ENCODE assay signal across 21 cellular contexts in genomic region chr13:66222926-66223325, GRCh38.
DNase-seq lines count a peak whose midpoint lies in the region; ATAC-seq and TF ChIP-seq lines count a peak whose summit lies in the region.
"Had no signal": no experiment of that assay in that cellular context is flagged by ENCODE, and none has a peak within 500 bp of the region (broad histone marks: within the 10 kb centered on the region; RNA-seq: fewer than 3 reads in every experiment).

No MANE protein-coding gene starts in this region.

- H3K4me1 Mint-ChIP-seq in WTC11 = peaks cover 61% of the 10 kb centered on the region
- H3K4me1 Mint-ChIP-seq: activated B cell treated with CpG ODN at 0.5 μM for 24 hours had no signal

- POLR2A ChIA-PET in WTC11 (lab: Charles Lee) = no interaction called here

- 53 to 67% methylated on average over 3 to 4 of the region's 4 CpGs for WGBS in esophagus squamous epithelium, 2 donors

- no peaks in the 10 kb centered on the region for H3K36me3 ChIP-seq in esophagus squamous epithelium
- H3K36me3 ChIP-seq: cardiac muscle cell, esophagus muscularis mucosa, sigmoid colon had no signal

- H3K9me3 Mint-ChIP-seq in WTC11 = no peaks in the 10 kb centered on the region
- H3K9me3 Mint-ChIP-seq: activated B cell treated with CpG ODN at 0.5 μM for 24 hours, H9 had no signal

- no peak for TF ChIP-seq CTCF in esophagus squamous epithelium (IDR thresholded peaks at IDR 0.05)
- no peak for TF ChIP-seq CTCF in WTC11 (IDR thresholded peaks at IDR 0.05)

- DNase-seq in AML-193 (lab: John Stamatoyannopoulos, UW) (peak; percentile 85), NOMO-1 treated with dmso at 0.1 percent for 144 hours (lab: John Stamatoyannopoulos, UW; ENCODE audit: unreplicated experiment) (peak; percentile 8), esophagus squamous epithelium (lab: John Stamatoyannopoulos, UW) (no peak), NCI-H2196 treated with DMSO at 0.1 percent for 48 hours (lab: John Stamatoyannopoulos, UW; ENCODE audit: unreplicated experiment) (no peak), WTC11 (ENCODE audit: low spot score) (no peak)
- DNase-seq: activated B cell treated with CpG ODN at 0.5 μM for 24 hours; activated CD8-positive, alpha-beta memory T cell treated with anti-CD3 and anti-CD28 coated beads for 24 hours; C1 segment of cervical spinal cord; DMS153; H9; NCI-H2171; NCI-H774; sigmoid colon had no signal

- H3K27me3 ChIP-seq in esophagus squamous epithelium = no peaks in the 10 kb centered on the region
- H3K27me3 ChIP-seq: cardiac muscle cell, esophagus muscularis mucosa, sigmoid colon had no signal

- no peak overlapping the region for H3K27ac ChIP-seq in esophagus squamous epithelium
- H3K27ac ChIP-seq: A549, cardiac muscle cell, esophagus muscularis mucosa, sigmoid colon had no signal

- peak; percentile 45 for ATAC-seq in GM19468 (IDR thresholded peaks at IDR 0.05; ENCODE audit: extremely low read depth, unreplicated experiment)
- ATAC-seq in HG02973 (IDR thresholded peaks at IDR 0.05; ENCODE audit: unreplicated experiment) = peak; percentile 69
- no peak for ATAC-seq in WTC11
- ATAC-seq in HG03097 (IDR thresholded peaks at IDR 0.05; ENCODE audit: low FRiP score, unreplicated experiment) = no peak
- ATAC-seq: A549, K562 had no signal

- intact Hi-C loops in esophagus squamous epithelium (cut with DNase I) = no loop called here

- no peaks in the 10 kb centered on the region for H3K9me3 ChIP-seq in esophagus squamous epithelium
- H3K9me3 ChIP-seq: A549, esophagus muscularis mucosa, sigmoid colon had no signal

- H3K4me3 Mint-ChIP-seq in WTC11 = no peak overlapping the region
- H3K4me3 Mint-ChIP-seq: activated B cell treated with CpG ODN at 0.5 μM for 24 hours; activated T-helper 1 cell treated with anti-CD3 and anti-CD28 coated beads, Interleukin-12 subunit alpha, Interleukin-12 subunit beta, Interleukin-2, Interleukin-4 antibody, amounts not matched to agents 30 ng/mL and 10 ng/mL and 1 ng/mL, durations not matched to agents 14 hours and 24 hours and 36 hours; H9 had no signal

- no peaks in the 10 kb centered on the region for H3K4me1 ChIP-seq in esophagus squamous epithelium
- H3K4me1 ChIP-seq: A549, esophagus muscularis mucosa had no signal

- H3K27ac Mint-ChIP-seq in WTC11 = no peak overlapping the region
- H3K27ac Mint-ChIP-seq: activated B cell treated with CpG ODN at 0.5 μM for 24 hours; activated T-helper 1 cell treated with anti-CD3 and anti-CD28 coated beads, Interleukin-12 subunit alpha, Interleukin-12 subunit beta, Interleukin-2, Interleukin-4 antibody, amounts not matched to agents 30 ng/mL and 10 ng/mL and 1 ng/mL, durations not matched to agents 14 hours and 24 hours and 36 hours; H9 had no signal

- CTCF ChIA-PET in WTC11 (lab: Charles Lee) = no interaction called here

- 0 out of 2 replicates have a peak, but pooled peaks cover 2% of the 10 kb centered on the region for H3K36me3 Mint-ChIP-seq in WTC11

- no peak for TF ChIP-seq POLR2A in esophagus squamous epithelium (IDR thresholded peaks at IDR 0.05)

- H3K27me3 Mint-ChIP-seq in WTC11 (ENCODE audit: low read depth) = peaks cover 92% of the 10 kb centered on the region
- H3K27me3 Mint-ChIP-seq: activated B cell treated with CpG ODN at 0.5 μM for 24 hours had no signal

- H3K4me3 ChIP-seq in esophagus squamous epithelium = no peak overlapping the region
- H3K4me3 ChIP-seq: A549, cardiac muscle cell, esophagus muscularis mucosa, K562, sigmoid colon had no signal

TF ChIP-seq in WTC11, 78 proteins besides CTCF, POLR2A, EP300 and RAD21 (continues in another document):
- TF ChIP-seq ZMAT4 (CRISPR knock-in tag; IDR thresholded peaks at IDR 0.05) (no peak), ZNF263 (CRISPR knock-in tag; IDR thresholded peaks at IDR 0.05; ENCODE audit: low read depth) (no peak), ZNF138 (CRISPR knock-in tag; conservative IDR thresholded peaks at IDR 0.05) (no peak), HMGXB4 (CRISPR knock-in tag; IDR thresholded peaks at IDR 0.05) (no peak), MAX (CRISPR knock-in tag; IDR thresholded peaks at IDR 0.05) (no peak), SMAD3 (CRISPR knock-in tag; IDR thresholded peaks at IDR 0.05; ENCODE audit: borderline replicate concordance) (no peak), HMGA2 (CRISPR knock-in tag; IDR thresholded peaks at IDR 0.05) (no peak), ZNF232 (CRISPR knock-in tag; IDR thresholded peaks at IDR 0.05) (no peak)
- TF ChIP-seq, protein P1, sequence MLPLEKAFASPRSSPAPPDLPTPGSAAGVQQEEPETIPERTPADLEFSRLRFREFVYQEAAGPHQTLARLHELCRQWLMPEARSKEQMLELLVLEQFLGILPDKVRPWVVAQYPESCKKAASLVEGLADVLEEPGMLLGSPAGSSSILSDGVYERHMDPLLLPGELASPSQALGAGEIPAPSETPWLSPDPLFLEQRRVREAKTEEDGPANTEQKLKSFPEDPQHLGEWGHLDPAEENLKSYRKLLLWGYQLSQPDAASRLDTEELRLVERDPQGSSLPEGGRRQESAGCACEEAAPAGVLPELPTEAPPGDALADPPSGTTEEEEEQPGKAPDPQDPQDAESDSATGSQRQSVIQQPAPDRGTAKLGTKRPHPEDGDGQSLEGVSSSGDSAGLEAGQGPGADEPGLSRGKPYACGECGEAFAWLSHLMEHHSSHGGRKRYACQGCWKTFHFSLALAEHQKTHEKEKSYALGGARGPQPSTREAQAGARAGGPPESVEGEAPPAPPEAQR (CRISPR knock-in tag; IDR thresholded peaks at IDR 0.05) = no peak
- TF ChIP-seq, protein P2, sequence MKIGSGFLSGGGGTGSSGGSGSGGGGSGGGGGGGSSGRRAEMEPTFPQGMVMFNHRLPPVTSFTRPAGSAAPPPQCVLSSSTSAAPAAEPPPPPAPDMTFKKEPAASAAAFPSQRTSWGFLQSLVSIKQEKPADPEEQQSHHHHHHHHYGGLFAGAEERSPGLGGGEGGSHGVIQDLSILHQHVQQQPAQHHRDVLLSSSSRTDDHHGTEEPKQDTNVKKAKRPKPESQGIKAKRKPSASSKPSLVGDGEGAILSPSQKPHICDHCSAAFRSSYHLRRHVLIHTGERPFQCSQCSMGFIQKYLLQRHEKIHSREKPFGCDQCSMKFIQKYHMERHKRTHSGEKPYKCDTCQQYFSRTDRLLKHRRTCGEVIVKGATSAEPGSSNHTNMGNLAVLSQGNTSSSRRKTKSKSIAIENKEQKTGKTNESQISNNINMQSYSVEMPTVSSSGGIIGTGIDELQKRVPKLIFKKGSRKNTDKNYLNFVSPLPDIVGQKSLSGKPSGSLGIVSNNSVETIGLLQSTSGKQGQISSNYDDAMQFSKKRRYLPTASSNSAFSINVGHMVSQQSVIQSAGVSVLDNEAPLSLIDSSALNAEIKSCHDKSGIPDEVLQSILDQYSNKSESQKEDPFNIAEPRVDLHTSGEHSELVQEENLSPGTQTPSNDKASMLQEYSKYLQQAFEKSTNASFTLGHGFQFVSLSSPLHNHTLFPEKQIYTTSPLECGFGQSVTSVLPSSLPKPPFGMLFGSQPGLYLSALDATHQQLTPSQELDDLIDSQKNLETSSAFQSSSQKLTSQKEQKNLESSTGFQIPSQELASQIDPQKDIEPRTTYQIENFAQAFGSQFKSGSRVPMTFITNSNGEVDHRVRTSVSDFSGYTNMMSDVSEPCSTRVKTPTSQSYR (CRISPR knock-in tag; IDR thresholded peaks at IDR 0.05) = no peak
- TF ChIP-seq, protein P3, sequence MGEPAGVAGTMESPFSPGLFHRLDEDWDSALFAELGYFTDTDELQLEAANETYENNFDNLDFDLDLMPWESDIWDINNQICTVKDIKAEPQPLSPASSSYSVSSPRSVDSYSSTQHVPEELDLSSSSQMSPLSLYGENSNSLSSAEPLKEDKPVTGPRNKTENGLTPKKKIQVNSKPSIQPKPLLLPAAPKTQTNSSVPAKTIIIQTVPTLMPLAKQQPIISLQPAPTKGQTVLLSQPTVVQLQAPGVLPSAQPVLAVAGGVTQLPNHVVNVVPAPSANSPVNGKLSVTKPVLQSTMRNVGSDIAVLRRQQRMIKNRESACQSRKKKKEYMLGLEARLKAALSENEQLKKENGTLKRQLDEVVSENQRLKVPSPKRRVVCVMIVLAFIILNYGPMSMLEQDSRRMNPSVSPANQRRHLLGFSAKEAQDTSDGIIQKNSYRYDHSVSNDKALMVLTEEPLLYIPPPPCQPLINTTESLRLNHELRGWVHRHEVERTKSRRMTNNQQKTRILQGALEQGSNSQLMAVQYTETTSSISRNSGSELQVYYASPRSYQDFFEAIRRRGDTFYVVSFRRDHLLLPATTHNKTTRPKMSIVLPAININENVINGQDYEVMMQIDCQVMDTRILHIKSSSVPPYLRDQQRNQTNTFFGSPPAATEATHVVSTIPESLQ (CRISPR knock-in tag; IDR thresholded peaks at IDR 0.05) = no peak

Comparison
In these comparisons a context has a peak if more than half of its experiments do, and no peak if none do; other contexts are left out.
1. DNase-seq: peak in AML-193 (2 of 2) and NOMO-1 treated with dmso at 0.1 percent for 144 hours (single experiment); none in esophagus squamous epithelium (single experiment), NCI-H2196 treated with DMSO at 0.1 percent for 48 hours (single experiment) and WTC11 (single experiment).
2. ATAC-seq: peak in GM19468 (single experiment) and HG02973 (single experiment); none in WTC11 (single experiment) and HG03097 (single experiment).